Comparison of ENCODE assay signal across 14 cellular contexts in genomic region chr15:74891469-74891868, GRCh38. TPM values are rescaled to one million over a fixed set of nuclear protein-coding genes. Genes with fewer than 3 reads are reported as not detected.
DNase-seq lines count a peak whose midpoint lies in the region; ATAC-seq and TF ChIP-seq lines count a peak whose summit lies in the region.
"Had no signal": no experiment of that assay in that cellular context is flagged by ENCODE, and none has a peak within 500 bp of the region (broad histone marks: within the 10 kb centered on the region; RNA-seq: fewer than 3 reads in every experiment).

No MANE protein-coding gene starts in this region.

- intact Hi-C loops in activated CD4-positive, alpha-beta T cell treated with anti-CD3 and anti-CD28 coated beads for 36 hours (cut with DNase I, micrococcal nuclease), result loop anchor here in 1 of 2 experiments (2.0 to 5.0 kb wide), 2 partner anchors 19 to 109 kb away; partner anchors contain the start of genes CSK and SCAMP2
- intact Hi-C loops in activated CD4-positive, alpha-beta memory T cell treated with anti-CD3 and anti-CD28 coated beads for 36 hours (cut with micrococcal nuclease), result loop anchor here (5.0 kb wide), 2 partner anchors 49 to 104 kb away; partner anchors contain the start of gene ULK3
- intact Hi-C loops in left ventricle myocardium inferior (cut with micrococcal nuclease), result no loop called here
- intact Hi-C loops in gastrocnemius medialis (cut with DNase I; ENCODE audit: low total_unique reads), result no loop called here

- CTCF ChIA-PET in activated CD4-positive, alpha-beta T cell treated with anti-CD3 and anti-CD28 coated beads for 36 hours (lab: Charles Lee), result interaction anchor here (0.6 to 1.7 kb wide), 3 partner anchors 10 to 121 kb away, joined by 4 to 17 read pairs (median 4); no protein-coding TSS in a partner anchor
- CTCF ChIA-PET in activated CD4-positive, alpha-beta memory T cell treated with anti-CD3 and anti-CD28 coated beads for 36 hours (lab: Charles Lee), result interaction anchor here (1.6 to 3.9 kb wide), 2 partner anchors 10 to 14 kb away, joined by 7 to 32 read pairs; partner anchors contain the start of gene FAM219B

- H3K36me3 Mint-ChIP-seq in activated CD4-positive, alpha-beta T cell treated with anti-CD3 and anti-CD28 coated beads for 36 hours (ENCODE audit: low read depth), result peaks cover 40% of the 10 kb centered on the region
- peaks cover 21% of the 10 kb centered on the region for H3K36me3 Mint-ChIP-seq in activated CD4-positive, alpha-beta memory T cell treated with anti-CD3 and anti-CD28 coated beads for 36 hours

- ATAC-seq in activated CD4-positive, alpha-beta T cell treated with anti-CD3 and anti-CD28 coated beads for 36 hours, result no peak
- no peak for ATAC-seq in gastrocnemius medialis
- ATAC-seq: SK-N-SH treated with all-trans-retinoic acid at 6 μM for 48 hours had no signal

- no peaks in the 10 kb centered on the region for H3K9me3 Mint-ChIP-seq in activated CD4-positive, alpha-beta T cell treated with anti-CD3 and anti-CD28 coated beads for 36 hours (ENCODE audit: low read depth)
- H3K9me3 Mint-ChIP-seq in activated CD4-positive, alpha-beta memory T cell treated with anti-CD3 and anti-CD28 coated beads for 36 hours, result no peaks in the 10 kb centered on the region

- TF ChIP-seq CTCF in left ventricle myocardium inferior (IDR thresholded peaks at IDR 0.05; ENCODE audit: borderline replicate concordance) (no peak), gastrocnemius medialis (IDR thresholded peaks at IDR 0.05 in 4 of 5, conservative IDR thresholded peaks at IDR 0.05 in 1 of 5) (no peak)

- H3K27me3 ChIP-seq in left ventricle myocardium inferior (ENCODE audit: low read depth) (no peaks in the 10 kb centered on the region), gastrocnemius medialis (no peaks in the 10 kb centered on the region)
- H3K27me3 ChIP-seq: neutrophil had no signal

- peaks cover 20% of the 10 kb centered on the region for H3K36me3 ChIP-seq in left ventricle myocardium inferior
- H3K36me3 ChIP-seq in gastrocnemius medialis, result peaks cover 0 to 18% of the 10 kb centered on the region in 2 donors

- peak overlapping the region; percentile 96 for H3K4me3 ChIP-seq in left ventricle myocardium inferior
- H3K4me3 ChIP-seq in gastrocnemius medialis, result no peak overlapping the region

- H3K4me1 Mint-ChIP-seq in activated CD4-positive, alpha-beta T cell treated with anti-CD3 and anti-CD28 coated beads for 36 hours, result peaks cover 46% of the 10 kb centered on the region
- peaks cover 44% of the 10 kb centered on the region for H3K4me1 Mint-ChIP-seq in activated CD4-positive, alpha-beta memory T cell treated with anti-CD3 and anti-CD28 coated beads for 36 hours (ENCODE audit: low read depth)

- H3K27ac ChIP-seq in left ventricle myocardium inferior (replicated peaks), result peak overlapping the region; percentile 93
- peak overlapping the region; percentile 88 to 96 (median 92) for H3K27ac ChIP-seq in gastrocnemius medialis
- H3K27ac ChIP-seq: neutrophil had no signal

- peaks cover 53% of the 10 kb centered on the region for H3K4me1 ChIP-seq in left ventricle myocardium inferior
- peaks cover 25 to 28% of the 10 kb centered on the region in 2 donors for H3K4me1 ChIP-seq in gastrocnemius medialis

- no peaks in the 10 kb centered on the region for H3K27me3 Mint-ChIP-seq in activated CD4-positive, alpha-beta T cell treated with anti-CD3 and anti-CD28 coated beads for 36 hours
- H3K27me3 Mint-ChIP-seq in activated CD4-positive, alpha-beta memory T cell treated with anti-CD3 and anti-CD28 coated beads for 36 hours, result no peaks in the 10 kb centered on the region

- H3K27ac Mint-ChIP-seq in activated CD4-positive, alpha-beta T cell treated with anti-CD3 and anti-CD28 coated beads for 36 hours, result no peak overlapping the region
- H3K27ac Mint-ChIP-seq in activated CD4-positive, alpha-beta memory T cell treated with anti-CD3 and anti-CD28 coated beads for 36 hours, result no peak overlapping the region

- POLR2A ChIA-PET in activated CD4-positive, alpha-beta T cell treated with anti-CD3 and anti-CD28 coated beads for 36 hours (lab: Charles Lee), result interaction anchor here (1.0 kb wide), 1 partner anchor 14 kb away, joined by 3 read pairs; no protein-coding TSS in a partner anchor
- POLR2A ChIA-PET in activated CD4-positive, alpha-beta memory T cell treated with anti-CD3 and anti-CD28 coated beads for 36 hours (lab: Charles Lee), result interaction anchor here (0.8 kb wide), 1 partner anchor 10 kb away, joined by 5 read pairs; no protein-coding TSS in a partner anchor

- no peak for DNase-seq in activated CD4-positive, alpha-beta T cell treated with anti-CD3 and anti-CD28 coated beads for 36 hours
- no peak for DNase-seq in activated CD4-positive, alpha-beta T cell treated with anti-CD3 and anti-CD28 coated beads for 1 hour
- DNase-seq in activated CD4-positive, alpha-beta memory T cell treated with anti-CD3 and anti-CD28 coated beads for 36 hours, result no peak
- DNase-seq in left ventricle myocardium inferior (no peak), gastrocnemius medialis (no peak), T-helper 9 cell (no peak), cerebellar cortex (ENCODE audit: low spot score) (no peak)
- DNase-seq in stimulated activated CD4-positive, alpha-beta T cell treated with anti-CD3 and anti-CD28 coated beads, Interleukin-1b, Interleukin-23, amount 100 ng/mL, for 48 hours, result no peak
- DNase-seq: ACHN; NCI-H1092 treated with DMSO at 0.1 percent for 48 hours; NCI-H69; stimulated activated naive CD4-positive, alpha-beta T cell had no signal

- peak overlapping the region; percentile 73 for H3K4me3 Mint-ChIP-seq in activated CD4-positive, alpha-beta T cell treated with anti-CD3 and anti-CD28 coated beads for 36 hours
- peak overlapping the region; percentile 13 for H3K4me3 Mint-ChIP-seq in activated CD4-positive, alpha-beta memory T cell treated with anti-CD3 and anti-CD28 coated beads for 36 hours

- in situ Hi-C loops in gastrocnemius medialis (cut with MboI; ENCODE audit: low sequenced_read_pairs in 4 of 4), result no loop called here

- H3K9me3 ChIP-seq in left ventricle myocardium inferior (replicated peaks), result no peaks in the 10 kb centered on the region
- H3K9me3 ChIP-seq in gastrocnemius medialis, result no peaks in the 10 kb centered on the region
- H3K9me3 ChIP-seq: neutrophil had no signal

- no peak for TF ChIP-seq POLR2A in gastrocnemius medialis (IDR thresholded peaks at IDR 0.05)

RNA-seq across cellular contexts. Expression of gene MPI, which starts 1.6 kb away (rescaled TPM):
- 10 to 100 TPM; 75.7 to 93.3 TPM for total RNA-seq in activated CD4-positive, alpha-beta T cell treated with anti-CD3 and anti-CD28 coated beads for 36 hours
- 10 to 100 TPM; 56.4 to 60.0 TPM for total RNA-seq in activated CD4-positive, alpha-beta memory T cell treated with anti-CD3 and anti-CD28 coated beads for 36 hours
- total RNA-seq in left ventricle myocardium inferior, result 52.3 TPM
- 100 to 1,000 TPM in 2 of 4 donors, 10 to 100 TPM in 2; 66.7 to 129 (median 98.5) TPM for total RNA-seq in gastrocnemius medialis

RNA-seq across cellular contexts. Expression of gene FAM219B, which starts 15.2 kb away (rescaled TPM):
- 10 to 100 TPM; 39.3 to 49.7 TPM for total RNA-seq in activated CD4-positive, alpha-beta T cell treated with anti-CD3 and anti-CD28 coated beads for 36 hours
- total RNA-seq in activated CD4-positive, alpha-beta memory T cell treated with anti-CD3 and anti-CD28 coated beads for 36 hours, result 10 to 100 TPM; 63.0 to 70.1 TPM
- total RNA-seq in left ventricle myocardium inferior (108 TPM), gastrocnemius medialis (10 to 100 TPM; 28.2 to 32.9 (median 31.2) TPM)

RNA-seq across cellular contexts. Expression of gene SCAMP2, which starts 18.3 kb away (rescaled TPM):
- total RNA-seq in activated CD4-positive, alpha-beta T cell treated with anti-CD3 and anti-CD28 coated beads for 36 hours, result 10 to 100 TPM; 61.6 to 83.4 TPM
- total RNA-seq in activated CD4-positive, alpha-beta memory T cell treated with anti-CD3 and anti-CD28 coated beads for 36 hours, result 10 to 100 TPM; 77.6 to 79.5 TPM
- total RNA-seq in left ventricle myocardium inferior (40.7 TPM), gastrocnemius medialis (100 to 1,000 TPM in 1 of 4 donors, 10 to 100 TPM in 3; 46.3 to 122 (median 74.3) TPM)

RNA-seq across cellular contexts. Expression of gene COX5A, which starts 46.4 kb away (rescaled TPM):
- total RNA-seq in activated CD4-positive, alpha-beta T cell treated with anti-CD3 and anti-CD28 coated beads for 36 hours, result 100 to 1,000 TPM; 313 to 319 TPM
- total RNA-seq in activated CD4-positive, alpha-beta memory T cell treated with anti-CD3 and anti-CD28 coated beads for 36 hours, result 100 to 1,000 TPM; 322 TPM
- total RNA-seq in left ventricle myocardium inferior (1,257 TPM), gastrocnemius medialis (100 to 1,000 TPM; 425 to 558 (median 512) TPM)

RNA-seq across cellular contexts. Expression of gene ULK3, which starts 48.5 kb away (rescaled TPM):
- 10 to 100 TPM; 40.3 to 45.2 TPM for total RNA-seq in activated CD4-positive, alpha-beta T cell treated with anti-CD3 and anti-CD28 coated beads for 36 hours
- total RNA-seq in activated CD4-positive, alpha-beta memory T cell treated with anti-CD3 and anti-CD28 coated beads for 36 hours, result 10 to 100 TPM; 51.4 to 57.6 TPM
- total RNA-seq in left ventricle myocardium inferior (34.1 TPM), gastrocnemius medialis (10 to 100 TPM; 39.0 to 56.5 (median 48.1) TPM)
